In the genomic region with DNA sequence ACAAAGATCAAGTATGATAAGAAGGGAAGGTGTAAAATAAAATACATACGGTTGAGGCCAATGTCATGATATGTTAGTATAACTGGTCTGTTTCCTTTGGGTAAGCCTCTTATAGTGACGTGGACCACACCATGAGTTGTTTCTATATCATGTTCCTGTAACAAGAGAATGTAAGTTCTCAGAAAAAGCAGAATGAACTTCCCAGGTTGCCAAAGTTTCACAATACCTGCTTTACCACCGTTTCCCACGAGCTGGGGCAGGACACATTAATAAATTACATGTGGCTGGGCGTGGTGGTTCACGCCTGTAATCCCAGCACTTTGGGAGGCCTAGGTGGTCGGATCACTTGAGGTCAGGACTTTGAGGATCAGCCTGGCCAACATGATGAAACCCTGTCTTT, we compare ENCODE assay signal across 14 cellular contexts. TPM values are rescaled to one million over a fixed set of nuclear protein-coding genes. Genes with fewer than 3 reads are reported as not detected.
A peak's percentile ranks its signal among the peaks of the same experiment; 100 is the strongest.
DNase-seq lines count a peak whose midpoint lies in the region; ATAC-seq and TF ChIP-seq lines count a peak whose summit lies in the region.
"Had no signal": no experiment of that assay in that cellular context is flagged by ENCODE, and none has a peak within 500 bp of the region (broad histone marks: within the 10 kb centered on the region; RNA-seq: fewer than 3 reads in every experiment).

No MANE protein-coding gene starts in this region.

- H3K27me3 ChIP-seq in gastrocnemius medialis, result no peaks in the 10 kb centered on the region

- no peak overlapping the region for H3K4me3 Mint-ChIP-seq in T-helper 17 cell
- H3K4me3 Mint-ChIP-seq in central memory CD8-positive, alpha-beta T cell, result no peak overlapping the region
- H3K4me3 Mint-ChIP-seq: B cell; CD4-positive, alpha-beta T cell had no signal

- H3K27ac Mint-ChIP-seq in T-helper 17 cell, result peak overlapping the region; percentile 60
- H3K27ac Mint-ChIP-seq in central memory CD8-positive, alpha-beta T cell (ENCODE audit: low read depth), result peak overlapping the region; percentile 29
- H3K27ac Mint-ChIP-seq: B cell; CD4-positive, alpha-beta T cell had no signal

- intact Hi-C loops in gastrocnemius medialis (cut with DNase I; ENCODE audit: low total_unique reads), result no loop called here

- in situ Hi-C loops in gastrocnemius medialis (cut with MboI; ENCODE audit: low sequenced_read_pairs in 4 of 4), result no loop called here

- DNase-seq in GF-D8 (lab: John Stamatoyannopoulos, UW) (peak; percentile 24), T-helper 17 cell (no peak), gastrocnemius medialis (peak in 1 of 2 donors; percentile 23), GM03348 (ENCODE audit: low spot score) (no peak), cortex of kidney (lab: John Stamatoyannopoulos, UW) (no peak), dermis blood vessel endothelial cell (no peak)
- DNase-seq in central memory CD8-positive, alpha-beta T cell (ENCODE audit: low spot score in 2 of 2), result no peak
- DNase-seq: Calu3; CD4-positive, alpha-beta T cell; DMS79; GOT3 had no signal

- TF ChIP-seq POLR2A in gastrocnemius medialis (IDR thresholded peaks at IDR 0.05), result no peak

- H3K36me3 ChIP-seq in gastrocnemius medialis, result peaks cover 0 to 35% of the 10 kb centered on the region in 2 donors
- H3K36me3 ChIP-seq: HAP-1 had no signal

- H3K27ac ChIP-seq in gastrocnemius medialis, result peak overlapping the region in 1 of 4 donors; percentile 30

- no peaks in the 10 kb centered on the region for H3K27me3 Mint-ChIP-seq in T-helper 17 cell
- H3K27me3 Mint-ChIP-seq in central memory CD8-positive, alpha-beta T cell, result no peaks in the 10 kb centered on the region
- H3K27me3 Mint-ChIP-seq: B cell; CD4-positive, alpha-beta T cell had no signal

- H3K4me1 ChIP-seq in gastrocnemius medialis, result no peaks in the 10 kb centered on the region
- H3K4me1 ChIP-seq: HAP-1 had no signal

- H3K9me3 Mint-ChIP-seq in central memory CD8-positive, alpha-beta T cell, result no peaks in the 10 kb centered on the region
- H3K9me3 Mint-ChIP-seq: CD4-positive, alpha-beta T cell had no signal

- ATAC-seq in T-helper 17 cell (no peak), gastrocnemius medialis (peak; percentile 26 to 38)
- no peak for ATAC-seq in central memory CD8-positive, alpha-beta T cell (replicated peaks; ENCODE audit: extremely low read depth, poor library complexity, severe bottlenecking)

- H3K4me1 Mint-ChIP-seq in T-helper 17 cell, result no peaks in the 10 kb centered on the region
- no peaks in the 10 kb centered on the region for H3K4me1 Mint-ChIP-seq in central memory CD8-positive, alpha-beta T cell
- H3K4me1 Mint-ChIP-seq: B cell had no signal

- peaks cover 9% of the 10 kb centered on the region for H3K36me3 Mint-ChIP-seq in T-helper 17 cell (ENCODE audit: low read depth)
- H3K36me3 Mint-ChIP-seq in central memory CD8-positive, alpha-beta T cell (ENCODE audit: insufficient read depth), result peaks cover 6% of the 10 kb centered on the region

- H3K9me3 ChIP-seq in T-helper 17 cell (ENCODE audit: control insufficient read depth, low read length, poor library complexity, severe bottlenecking) (no peaks in the 10 kb centered on the region), gastrocnemius medialis (no peaks in the 10 kb centered on the region)
- H3K9me3 ChIP-seq: HAP-1 had no signal

- no peak overlapping the region for H3K4me3 ChIP-seq in gastrocnemius medialis
- H3K4me3 ChIP-seq: HAP-1 had no signal

- no peak for TF ChIP-seq CTCF in gastrocnemius medialis (IDR thresholded peaks at IDR 0.05 in 4 of 5, conservative IDR thresholded peaks at IDR 0.05 in 1 of 5)

RNA-seq across cellular contexts. Expression of a gene that starts 42.6 kb away (rescaled TPM):
- 10 to 100 TPM; 31.4 to 46.8 TPM for total RNA-seq in T-helper 17 cell
- total RNA-seq in gastrocnemius medialis, result not detected
- not detected in 2 replicates for total RNA-seq in dermis blood vessel endothelial cell
- total RNA-seq: Calu3, HT1080 had no signal

RNA-seq across cellular contexts. Expression of a gene that starts 57.3 kb away (rescaled TPM):
- total RNA-seq in T-helper 17 cell (10 to 100 TPM; 25.5 to 26.0 TPM), gastrocnemius medialis (10 to 100 TPM in 3 of 4 donors, 1 to 10 TPM in 1; 6.7 to 24.9 (median 13.2) TPM), dermis blood vessel endothelial cell (18.7 and 34.0 TPM in 2 replicates)

Comparison
In these comparisons a context has a peak if more than half of its experiments do, and no peak if none do; other contexts are left out.
1. ATAC-seq: peak in gastrocnemius medialis (2 of 2); none in T-helper 17 cell (single experiment) and central memory CD8-positive, alpha-beta T cell (single experiment).
2. RNA of a gene that starts 42.6 kb away (total RNA-seq): 31.4 to 46.8 TPM in T-helper 17 cell; not detected in gastrocnemius medialis and not detected in dermis blood vessel endothelial cell; every median in the first group is over 10 times any median in the second.